In genomic region chr20:62816879-62817873, GRCh38 we compare ENCODE assay signal across 10 cellular contexts. TPM values are rescaled to one million over a fixed set of nuclear protein-coding genes. Genes with fewer than 3 reads are reported as not detected.
DNase-seq lines count a peak whose midpoint lies in the region; ATAC-seq lines count a peak whose summit lies in the region.
"Had no signal": no experiment of that assay in that cellular context is flagged by ENCODE, and none has a peak within 500 bp of the region (broad histone marks: within the 10 kb centered on the region; RNA-seq: fewer than 3 reads in every experiment).

Gene COL9A3 (plus strand): TSS chr20:62817050. CDS start chr20:62817065, 15 bp downstream.

- WGBS in ectodermal cell, 2 experiments = 8% methylated on average over 109 of the region's 109 CpGs

- no peaks in the 10 kb centered on the region for H3K9me3 ChIP-seq in HUES48 (ENCODE audit: control insufficient read depth, insufficient read depth, low read length)
- H3K9me3 ChIP-seq in ectodermal cell (ENCODE audit: control insufficient read depth, low read length) = no peaks in the 10 kb centered on the region
- no peaks in the 10 kb centered on the region for H3K9me3 ChIP-seq in naive thymus-derived CD4-positive, alpha-beta T cell (ENCODE audit: control insufficient read depth in 2 of 3, low read length in 3 of 3)

- CTCF ChIA-PET in naive thymus-derived CD4-positive, alpha-beta T cell (lab: Charles Lee) = interaction anchor here (1.3 kb wide), 1 partner anchor 9 kb away, joined by 5 read pairs; no protein-coding TSS in a partner anchor

- H3K4me3 ChIP-seq in HUES48 (ENCODE audit: low read depth, low read length) = peak within 1 kb of the TSS; percentile 68
- peak within 1 kb of the TSS; percentile 33 for H3K4me3 ChIP-seq in ectodermal cell (ENCODE audit: insufficient read depth, low read depth, low read length)
- H3K4me3 ChIP-seq in naive thymus-derived CD4-positive, alpha-beta T cell (ENCODE audit: low read length) = no peak within 1 kb of the TSS

- peak within 1 kb of the TSS in 9 of 10 donors; percentile 56 to 79 (median 70) for H3K4me3 Mint-ChIP-seq in naive thymus-derived CD4-positive, alpha-beta T cell

- H3K4me1 ChIP-seq in HUES48 (ENCODE audit: control insufficient read depth, insufficient read depth, low read length) = peaks cover 13% of the 10 kb centered on the region; the same call in 1 of the 2 replicates
- H3K4me1 ChIP-seq in ectodermal cell (ENCODE audit: control insufficient read depth, insufficient read depth, low read length) = peaks cover 27% of the 10 kb centered on the region
- peaks cover 0 to 12% of the 10 kb centered on the region in 2 donors for H3K4me1 ChIP-seq in naive thymus-derived CD4-positive, alpha-beta T cell (ENCODE audit: control insufficient read depth in 2 of 2, insufficient read depth in 2 of 2, low read length in 2 of 2)

- intact Hi-C loops in naive thymus-derived CD4-positive, alpha-beta T cell (cut with micrococcal nuclease) = no loop called here

- H3K36me3 ChIP-seq in HUES48 (ENCODE audit: control insufficient read depth, insufficient read depth, low read length) (peaks cover 18% of the 10 kb centered on the region), ectodermal cell (ENCODE audit: control insufficient read depth, insufficient read depth, low read length) (no peaks in the 10 kb centered on the region)
- H3K36me3 ChIP-seq in naive thymus-derived CD4-positive, alpha-beta T cell (ENCODE audit: control insufficient read depth in 2 of 3, insufficient read depth in 3 of 3, low read length in 3 of 3) = peaks cover 0 to 18% (median 0%) of the 10 kb centered on the region in 3 experiments

- H3K27me3 ChIP-seq in HUES48 (ENCODE audit: control insufficient read depth, insufficient read depth, low read length) = peaks cover 9% of the 10 kb centered on the region
- H3K27me3 ChIP-seq in ectodermal cell (ENCODE audit: control insufficient read depth, insufficient read depth, low read length, poor library complexity, severe bottlenecking) = peaks cover 28% of the 10 kb centered on the region
- peaks cover 5 to 28% of the 10 kb centered on the region in 2 donors for H3K27me3 ChIP-seq in naive thymus-derived CD4-positive, alpha-beta T cell (ENCODE audit: control insufficient read depth in 2 of 2, insufficient read depth in 2 of 2, low read length in 2 of 2)

- no peaks in the 10 kb centered on the region for H3K9me3 Mint-ChIP-seq in naive thymus-derived CD4-positive, alpha-beta T cell

- POLR2A ChIA-PET in naive thymus-derived CD4-positive, alpha-beta T cell (lab: Charles Lee) = no interaction called here

- H3K4me1 Mint-ChIP-seq in naive thymus-derived CD4-positive, alpha-beta T cell = peaks cover 0 to 20% (median 10%) of the 10 kb centered on the region in 7 donors

- H3K27ac ChIP-seq in HUES48 (ENCODE audit: low read depth, low read length) (peak within 1 kb of the TSS; percentile 66), ectodermal cell (ENCODE audit: insufficient read depth, low read depth, low read length, poor library complexity, severe bottlenecking) (no peak within 1 kb of the TSS)
- H3K27ac ChIP-seq in naive thymus-derived CD4-positive, alpha-beta T cell (ENCODE audit: low read depth, low read length) = no peak within 1 kb of the TSS

- DNase-seq in Ammon's horn (ENCODE audit: low spot score) (peak; percentile 54), cerebellar nuclear complex (lab: John Stamatoyannopoulos, UW) (no peak)
- DNase-seq in naive thymus-derived CD4-positive, alpha-beta T cell = no peak
- DNase-seq in activated naive CD4-positive, alpha-beta T cell (lab: John Stamatoyannopoulos, UW) = no peak
- DNase-seq: amniotic stem cell, NCI-H1092 had no signal

- H3K36me3 Mint-ChIP-seq in naive thymus-derived CD4-positive, alpha-beta T cell = no peaks in the 10 kb centered on the region

- H3K27ac Mint-ChIP-seq in naive thymus-derived CD4-positive, alpha-beta T cell = peak within 1 kb of the TSS in 3 of 9 donors; percentile 9 to 42 (median 31)

- H3K27me3 Mint-ChIP-seq in naive thymus-derived CD4-positive, alpha-beta T cell = peaks cover 6 to 37% (median 8%) of the 10 kb centered on the region in 5 donors

- peak within 1 kb of the TSS; percentile 65 for H3K9ac ChIP-seq in HUES48 (ENCODE audit: low read depth, low read length)

- no peak for ATAC-seq in naive thymus-derived CD4-positive, alpha-beta T cell
- ATAC-seq in HG02759 (IDR thresholded peaks at IDR 0.05; ENCODE audit: unreplicated experiment) (no peak), HG02852 (IDR thresholded peaks at IDR 0.05; ENCODE audit: unreplicated experiment) (no peak)

RNA-seq across cellular contexts. Expression of gene COL9A3, which starts in this region (rescaled TPM):
- 60.6 TPM for polyA plus RNA-seq in ectodermal cell (2013, experiment 1 of 4)
- polyA plus RNA-seq in ectodermal cell (2013, experiment 2 of 4) = 54.1 TPM
- polyA plus RNA-seq in ectodermal cell (2013, experiment 3 of 4) = 39.6 TPM
- polyA plus RNA-seq in ectodermal cell (2013, experiment 4 of 4) = 47.9 TPM
- under 1 TPM in 2 of 5 experiments, not detected in 3; 0.32 to 0.59 TPM for total RNA-seq in naive thymus-derived CD4-positive, alpha-beta T cell
- not detected for polyA plus RNA-seq in naive thymus-derived CD4-positive, alpha-beta T cell
